In genomic region chr2:42492691-42493467, GRCh38 we compare ENCODE assay signal across 8 cellular contexts. TPM values are rescaled to one million over a fixed set of nuclear protein-coding genes. Genes with fewer than 3 reads are reported as not detected.
DNase-seq lines count a peak whose midpoint lies in the region; ATAC-seq and TF ChIP-seq lines count a peak whose summit lies in the region.

No MANE protein-coding gene starts in this region.

- intact Hi-C loops in CD4-positive, alpha-beta memory T cell (cut with micrococcal nuclease): loop anchor here (5.0 kb wide), 1 partner anchor 131 kb away; the partner anchor contains the start of gene COX7A2L
- intact Hi-C loops in left lung (cut with DNase I): loop anchor here in 1 of 2 donors (5.0 kb wide), 1 partner anchor 169 kb away; no protein-coding TSS in a partner anchor

- H3K27me3 Mint-ChIP-seq in CD4-positive, alpha-beta memory T cell: peaks cover 11 to 20% of the 10 kb centered on the region in 2 donors
- peaks cover 28 to 45% of the 10 kb centered on the region in 2 donors for H3K27me3 Mint-ChIP-seq in stimulated activated naive B cell treated with anti-CD40 and anti-IgM and Interleukin-4, amounts not matched to agents 10 μg/mL and 1 μg/mL and 100 μg/mL, for 72 hours

- H3K4me3 Mint-ChIP-seq in CD4-positive, alpha-beta memory T cell: peak overlapping the region; percentile 62 to 82 (median 75)
- H3K4me3 Mint-ChIP-seq in stimulated activated naive B cell treated with anti-CD40 and anti-IgM and Interleukin-4, amounts not matched to agents 10 μg/mL and 1 μg/mL and 100 μg/mL, for 72 hours: peak overlapping the region; percentile 32 to 41

- peaks cover 9% of the 10 kb centered on the region; the same call in 1 of the 2 replicates for H3F3A ChIP-seq in MM.1S (ENCODE audit: insufficient read depth, low read length)

- H3K4me2 ChIP-seq in MM.1S (ENCODE audit: low read depth, low read length): no peak overlapping the region

- no peaks in the 10 kb centered on the region for H3K79me2 ChIP-seq in MM.1S (ENCODE audit: low read length)

- H3K27me3 ChIP-seq in CD4-positive, alpha-beta memory T cell (ENCODE audit: insufficient read depth, low read length): peaks cover 9% of the 10 kb centered on the region
- peaks cover 24 to 87% of the 10 kb centered on the region in 2 donors for H3K27me3 ChIP-seq in left lung
- no peaks in the 10 kb centered on the region for H3K27me3 ChIP-seq in MM.1S (replicated peaks; ENCODE audit: insufficient read depth, low read length)

- H3K36me3 Mint-ChIP-seq in CD4-positive, alpha-beta memory T cell: peaks cover 0 to 2% of the 10 kb centered on the region in 2 donors
- no peaks in the 10 kb centered on the region for H3K36me3 Mint-ChIP-seq in stimulated activated naive B cell treated with anti-CD40 and anti-IgM and Interleukin-4, amounts not matched to agents 10 μg/mL and 1 μg/mL and 100 μg/mL, for 72 hours

- POLR2A ChIA-PET in CD4-positive, alpha-beta memory T cell (lab: Charles Lee; ENCODE audit: partially characterized antibody): no interaction called here

- H3K4me3 ChIP-seq in CD4-positive, alpha-beta memory T cell (ENCODE audit: low read length in 2 of 2): no peak overlapping the region
- H3K4me3 ChIP-seq in left lung: peak overlapping the region; percentile 43 to 58
- H3K4me3 ChIP-seq in MM.1S (ENCODE audit: low read length): no peak overlapping the region

- H3K9me3 Mint-ChIP-seq in CD4-positive, alpha-beta memory T cell: no peaks in the 10 kb centered on the region
- H3K9me3 Mint-ChIP-seq in stimulated activated naive B cell treated with anti-CD40 and anti-IgM and Interleukin-4, amounts not matched to agents 10 μg/mL and 1 μg/mL and 100 μg/mL, for 72 hours: no peaks in the 10 kb centered on the region

- ATAC-seq in left lung: peak; percentile 4
- ATAC-seq in stimulated activated naive B cell treated with anti-CD40 and anti-IgM and Interleukin-4, amounts not matched to agents 10 μg/mL and 1 μg/mL and 100 μg/mL, for 72 hours (replicated peaks): no peak
- no peak for ATAC-seq in HG02973 (IDR thresholded peaks at IDR 0.05; ENCODE audit: unreplicated experiment)

- H2AFZ ChIP-seq in MM.1S (ENCODE audit: low read length): no peak overlapping the region

- DNase-seq in CD4-positive, alpha-beta memory T cell: peak in 4 of 5 donors; percentile 32 to 45 (median 33)
- DNase-seq in NCI-H510A treated with DMSO at 0.1 percent for 48 hours (lab: John Stamatoyannopoulos, UW) (peak; percentile 47), left lung (peak in 1 of 2 donors; percentile 82), middle frontal gyrus (ENCODE audit: extremely low spot score, low spot score) (no peak), MM.1S (no peak)
- peak in 3 of 4 experiments; percentile 17 to 52 (median 24) for DNase-seq in activated naive CD4-positive, alpha-beta T cell (lab: John Stamatoyannopoulos, UW)
- no peak for DNase-seq in stimulated activated naive B cell treated with anti-CD40 and anti-IgM and Interleukin-4, amounts not matched to agents 10 μg/mL and 1 μg/mL and 100 μg/mL, for 72 hours

- no peaks in the 10 kb centered on the region for H4K20me1 ChIP-seq in MM.1S (ENCODE audit: insufficient read depth, low read length)

- no peaks in the 10 kb centered on the region for H3K4me1 ChIP-seq in CD4-positive, alpha-beta memory T cell (ENCODE audit: insufficient read depth, low read length)
- H3K4me1 ChIP-seq in left lung: peaks cover 0 to 22% of the 10 kb centered on the region in 2 donors
- H3K4me1 ChIP-seq in MM.1S (ENCODE audit: low read length): peaks cover 9% of the 10 kb centered on the region; the same call in 1 of the 2 replicates

- H3K27ac ChIP-seq in CD4-positive, alpha-beta memory T cell (ENCODE audit: low read depth, low read length): no peak overlapping the region
- H3K27ac ChIP-seq in left lung: no peak overlapping the region
- H3K27ac ChIP-seq in MM.1S (ENCODE audit: low read length): no peak overlapping the region

- no peak overlapping the region for H3K9ac ChIP-seq in MM.1S (ENCODE audit: low read length)

- no peak for TF ChIP-seq CTCF in left lung (IDR thresholded peaks at IDR 0.05)
- no peak for TF ChIP-seq CTCF in MM.1S (IDR thresholded peaks at IDR 0.05; ENCODE audit: low read length)

- H3K36me3 ChIP-seq in CD4-positive, alpha-beta memory T cell (ENCODE audit: insufficient read depth, low read length): no peaks in the 10 kb centered on the region
- no peaks in the 10 kb centered on the region for H3K36me3 ChIP-seq in left lung
- H3K36me3 ChIP-seq in MM.1S (replicated peaks; ENCODE audit: insufficient read depth, low read length): no peaks in the 10 kb centered on the region

- CTCF ChIA-PET in CD4-positive, alpha-beta memory T cell (lab: Charles Lee; ENCODE audit: partially characterized antibody): interaction anchor here (6.7 kb wide), 1 partner anchor 171 kb away, joined by 38 read pairs; no protein-coding TSS in a partner anchor

- H3K9me3 ChIP-seq in CD4-positive, alpha-beta memory T cell (ENCODE audit: control insufficient read depth in 1 of 2, low read length in 2 of 2): no peaks in the 10 kb centered on the region
- H3K9me3 ChIP-seq in left lung (no peaks in the 10 kb centered on the region), MM.1S (replicated peaks; ENCODE audit: insufficient read depth, low read length) (no peaks in the 10 kb centered on the region)

- H3K27ac Mint-ChIP-seq in CD4-positive, alpha-beta memory T cell: no peak overlapping the region
- no peak overlapping the region for H3K27ac Mint-ChIP-seq in stimulated activated naive B cell treated with anti-CD40 and anti-IgM and Interleukin-4, amounts not matched to agents 10 μg/mL and 1 μg/mL and 100 μg/mL, for 72 hours

- peaks cover 2 to 15% (median 7%) of the 10 kb centered on the region in 4 donors for H3K4me1 Mint-ChIP-seq in CD4-positive, alpha-beta memory T cell
- H3K4me1 Mint-ChIP-seq in stimulated activated naive B cell treated with anti-CD40 and anti-IgM and Interleukin-4, amounts not matched to agents 10 μg/mL and 1 μg/mL and 100 μg/mL, for 72 hours: peaks cover 4 to 7% of the 10 kb centered on the region in 2 donors

- H3K9me2 ChIP-seq in MM.1S (replicated peaks; ENCODE audit: insufficient read depth, low read length): no peaks in the 10 kb centered on the region

RNA-seq across cellular contexts. Expression of gene KCNG3, which starts 0.9 kb away (rescaled TPM):
- total RNA-seq in CD4-positive, alpha-beta memory T cell: not detected
- polyA plus RNA-seq in CD4-positive, alpha-beta memory T cell: not detected
- total RNA-seq in left lung: 1 to 10 TPM in 1 of 2 donors, under 1 TPM in 1; 0.70 to 1.3 TPM

Comparison
In these comparisons a context has a peak if more than half of its experiments do, and no peak if none do; other contexts are left out.
1. DNase-seq: peak in CD4-positive, alpha-beta memory T cell (4 of 5), NCI-H510A treated with DMSO at 0.1 percent for 48 hours (single experiment) and activated naive CD4-positive, alpha-beta T cell (3 of 4); none in stimulated activated naive B cell treated with anti-CD40 and anti-IgM and Interleukin-4, amounts not matched to agents 10 μg/mL and 1 μg/mL and 100 μg/mL, for 72 hours (single experiment), middle frontal gyrus (single experiment) and MM.1S (single experiment).
2. H3K4me3 ChIP-seq: peak in left lung (2 of 2); none in CD4-positive, alpha-beta memory T cell (0 of 2) and MM.1S (single experiment).